Comparison of ENCODE assay signal across 8 cellular contexts in the genomic region with DNA sequence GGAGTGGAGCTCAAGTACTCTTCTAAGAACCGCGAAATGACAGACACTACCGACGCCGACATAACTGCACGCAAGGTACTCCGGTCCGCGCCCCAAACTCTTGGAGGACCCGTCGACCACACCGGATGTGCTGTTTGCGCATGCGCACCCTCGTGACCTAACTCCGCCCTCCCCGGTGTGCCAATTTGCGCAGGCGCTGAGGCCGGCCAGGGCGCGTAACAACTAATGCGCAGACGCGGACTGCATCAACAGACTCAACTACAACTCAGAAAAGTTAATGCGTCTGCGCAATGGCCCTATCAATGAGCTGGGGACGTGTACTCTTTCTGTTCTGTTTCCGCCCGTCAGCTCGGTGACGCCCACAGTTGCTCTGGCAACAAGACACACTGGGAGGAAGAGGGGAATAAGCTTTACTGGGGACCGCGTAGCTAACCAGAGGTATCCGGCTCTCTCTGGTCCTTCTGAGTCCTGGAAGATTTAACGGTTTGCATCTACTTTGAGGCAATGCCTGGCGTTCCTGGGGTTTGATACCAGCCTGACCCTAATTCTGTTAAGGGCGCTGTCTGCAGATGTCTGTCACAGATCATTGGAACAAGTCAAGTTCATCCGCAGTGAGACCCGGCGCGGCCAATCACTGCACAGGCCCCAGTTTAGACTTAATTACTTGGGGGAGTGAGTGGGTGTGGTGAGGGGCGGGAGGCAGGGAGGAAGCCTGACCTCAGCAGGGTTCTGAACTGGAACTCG. TPM values are rescaled to one million over a fixed set of nuclear protein-coding genes. Genes with fewer than 3 reads are reported as not detected.
A peak's percentile ranks its signal among the peaks of the same experiment; 100 is the strongest.
DNase-seq lines count a peak whose midpoint lies in the region; ATAC-seq and TF ChIP-seq lines count a peak whose summit lies in the region.

A gene (minus strand): TSS at position 129 of the 744 bp plus-strand sequence. CDS start 67 bp downstream, at position 62.

- no peak for TF ChIP-seq EP300 in upper lobe of left lung (IDR thresholded peaks at IDR 0.05)

- ATAC-seq in HG02884 (IDR thresholded peaks at IDR 0.05; ENCODE audit: unreplicated experiment) = peak; percentile 87
- ATAC-seq in heart right ventricle = peak; percentile 98 to 99 (median 99)
- ATAC-seq in upper lobe of left lung (ENCODE audit: low FRiP score in 2 of 2) = peak; percentile 98 to 99

- peaks cover 46% of the 10 kb centered on the region for H3K4me1 Mint-ChIP-seq in T-helper 1 cell treated with Interleukin-12 subunit alpha and Interleukin-12 subunit beta and Interleukin-4 antibody, amounts not matched to agents 30 μg/mL and 1 μg/mL, for 36 hours (ENCODE audit: low read depth)

- peak in 3 of 4 donors; percentile 69 to 94 (median 88) for TF ChIP-seq POLR2A in upper lobe of left lung (IDR thresholded peaks at IDR 0.05)

- WGBS in heart right ventricle, 2 donors = 0% methylated on average over 44 of the region's 44 CpGs
- WGBS in upper lobe of left lung, 2 donors = 0% methylated on average over 11 to 44 of the region's 44 CpGs

- peak within 1 kb of the TSS; percentile 48 to 94 (median 73) for H3K4me3 ChIP-seq in heart right ventricle
- peak within 1 kb of the TSS; percentile 65 to 85 (median 73) for H3K4me3 ChIP-seq in upper lobe of left lung

- H3K36me3 ChIP-seq in heart right ventricle = peaks cover 0 to 16% (median 0%) of the 10 kb centered on the region in 9 donors
- H3K36me3 ChIP-seq in upper lobe of left lung = peaks cover 0 to 2% (median 0%) of the 10 kb centered on the region in 4 donors

- peaks cover 26% of the 10 kb centered on the region for H3K36me3 Mint-ChIP-seq in T-helper 1 cell treated with Interleukin-12 subunit alpha and Interleukin-12 subunit beta and Interleukin-4 antibody, amounts not matched to agents 30 μg/mL and 1 μg/mL, for 36 hours (ENCODE audit: low read depth)

- H3K9me3 Mint-ChIP-seq in T-helper 1 cell treated with Interleukin-12 subunit alpha and Interleukin-12 subunit beta and Interleukin-4 antibody, amounts not matched to agents 30 μg/mL and 1 μg/mL, for 36 hours = no peaks in the 10 kb centered on the region

- no peaks in the 10 kb centered on the region for H3K27me3 ChIP-seq in heart right ventricle
- no peaks in the 10 kb centered on the region for H3K27me3 ChIP-seq in upper lobe of left lung

- H3K9me3 ChIP-seq in heart right ventricle (no peaks in the 10 kb centered on the region), upper lobe of left lung (no peaks in the 10 kb centered on the region)

- H3K4me1 ChIP-seq in heart right ventricle (peaks cover 3 to 55% (median 47%) of the 10 kb centered on the region in 9 donors), upper lobe of left lung (peaks cover 25 to 43% (median 33%) of the 10 kb centered on the region in 4 donors)

- H3K27ac ChIP-seq in heart right ventricle (peak within 1 kb of the TSS; percentile 76 to 96 (median 90)), upper lobe of left lung (peak within 1 kb of the TSS; percentile 87 to 95 (median 92))

- intact Hi-C loops in heart right ventricle (cut with DNase I) (loop anchor here in 3 of 10 donors (2.0 to 10.0 kb wide), 4 partner anchors 28 to 476 kb away; a partner anchor contains a TSS), posterior cingulate gyrus (cut with DNase I) (loop anchor here (1.0 to 5.0 kb wide), 2 partner anchors 8 to 178 kb away; a partner anchor contains a TSS)

- H3K27ac Mint-ChIP-seq in T-helper 1 cell treated with Interleukin-12 subunit alpha and Interleukin-12 subunit beta and Interleukin-4 antibody, amounts not matched to agents 30 μg/mL and 1 μg/mL, for 36 hours = peak within 1 kb of the TSS; percentile 97

- peak within 1 kb of the TSS; percentile 89 for H3K4me3 Mint-ChIP-seq in T-helper 1 cell treated with Interleukin-12 subunit alpha and Interleukin-12 subunit beta and Interleukin-4 antibody, amounts not matched to agents 30 μg/mL and 1 μg/mL, for 36 hours

- H3K27me3 Mint-ChIP-seq in T-helper 1 cell treated with Interleukin-12 subunit alpha and Interleukin-12 subunit beta and Interleukin-4 antibody, amounts not matched to agents 30 μg/mL and 1 μg/mL, for 36 hours (ENCODE audit: low read depth) = peaks cover 18% of the 10 kb centered on the region

- DNase-seq in GM13977 (ENCODE audit: low spot score) (peak; percentile 97), NCI-H1694 (lab: John Stamatoyannopoulos, UW) (peak; percentile 99), amniotic stem cell (lab: John Stamatoyannopoulos, UW) (peak; percentile 99), heart right ventricle (peak; percentile 99), posterior cingulate gyrus (peak; percentile 89 to 99 (median 95)), upper lobe of left lung (peak; percentile 99)

- in situ Hi-C loops in GM13977 (cut with MboI; ENCODE audit: low pct_unique_long_range_greater_than_20kb, low sequenced_read_pairs, unreplicated experiment) = loop anchor here (25.0 kb wide), 1 partner anchor 273 kb away; a partner anchor contains a TSS

- TF ChIP-seq CTCF in GM13977 (IDR thresholded peaks at IDR 0.05; ENCODE audit: extremely low read depth, insufficient read depth, missing control alignments) (no peak), heart right ventricle (IDR thresholded peaks at IDR 0.05) (no peak), upper lobe of left lung (IDR thresholded peaks at IDR 0.05) (peak in 3 of 6 experiments; percentile 20 to 54 (median 40))

RNA-seq across cellular contexts. Expression of the gene that starts here (rescaled TPM):
- total RNA-seq in heart right ventricle = 100 to 1,000 TPM; 115 to 182 (median 136) TPM
- 100 to 1,000 TPM in 1 of 2 donors, 10 to 100 TPM in 1; 82.4 to 420 TPM for polyA plus RNA-seq in heart right ventricle
- total RNA-seq in upper lobe of left lung = 100 to 1,000 TPM in 4 of 6 donors, 10 to 100 TPM in 1, 1 to 10 TPM in 1; 8.4 to 188 (median 134) TPM

Comparison
In these comparisons a context has a peak if more than half of its experiments do, and no peak if none do; other contexts are left out.
1. Peak in every context shown above with its lines: DNase-seq, ATAC-seq, H3K4me3 ChIP-seq and H3K27ac ChIP-seq.